1 cellular context compared by ENCODE assay signal in the genomic region with DNA sequence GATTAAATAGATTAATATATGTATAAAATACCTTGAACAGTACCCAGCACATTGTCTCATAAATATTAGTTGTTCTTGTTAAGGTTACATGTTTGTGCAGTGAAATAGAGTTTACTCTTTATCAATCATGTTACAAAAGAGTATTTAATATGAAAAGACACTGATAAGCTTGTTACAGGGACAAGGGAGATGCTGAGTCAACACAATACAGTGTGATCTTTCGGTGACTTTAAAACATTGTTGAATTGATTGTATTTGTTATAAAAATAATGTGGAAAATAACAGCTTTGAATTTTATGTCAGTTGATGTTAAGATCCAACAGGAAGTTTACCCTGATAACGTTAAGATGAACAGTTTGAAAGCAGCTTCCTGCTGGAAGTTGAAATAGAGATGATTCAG.
TF ChIP-seq lines count a peak whose summit lies in the region.

No MANE protein-coding gene starts in this region.

TF ChIP-seq in K562, 482 proteins besides CTCF, POLR2A, EP300 and RAD21 (continued from another document):
- TF ChIP-seq, protein P1, sequence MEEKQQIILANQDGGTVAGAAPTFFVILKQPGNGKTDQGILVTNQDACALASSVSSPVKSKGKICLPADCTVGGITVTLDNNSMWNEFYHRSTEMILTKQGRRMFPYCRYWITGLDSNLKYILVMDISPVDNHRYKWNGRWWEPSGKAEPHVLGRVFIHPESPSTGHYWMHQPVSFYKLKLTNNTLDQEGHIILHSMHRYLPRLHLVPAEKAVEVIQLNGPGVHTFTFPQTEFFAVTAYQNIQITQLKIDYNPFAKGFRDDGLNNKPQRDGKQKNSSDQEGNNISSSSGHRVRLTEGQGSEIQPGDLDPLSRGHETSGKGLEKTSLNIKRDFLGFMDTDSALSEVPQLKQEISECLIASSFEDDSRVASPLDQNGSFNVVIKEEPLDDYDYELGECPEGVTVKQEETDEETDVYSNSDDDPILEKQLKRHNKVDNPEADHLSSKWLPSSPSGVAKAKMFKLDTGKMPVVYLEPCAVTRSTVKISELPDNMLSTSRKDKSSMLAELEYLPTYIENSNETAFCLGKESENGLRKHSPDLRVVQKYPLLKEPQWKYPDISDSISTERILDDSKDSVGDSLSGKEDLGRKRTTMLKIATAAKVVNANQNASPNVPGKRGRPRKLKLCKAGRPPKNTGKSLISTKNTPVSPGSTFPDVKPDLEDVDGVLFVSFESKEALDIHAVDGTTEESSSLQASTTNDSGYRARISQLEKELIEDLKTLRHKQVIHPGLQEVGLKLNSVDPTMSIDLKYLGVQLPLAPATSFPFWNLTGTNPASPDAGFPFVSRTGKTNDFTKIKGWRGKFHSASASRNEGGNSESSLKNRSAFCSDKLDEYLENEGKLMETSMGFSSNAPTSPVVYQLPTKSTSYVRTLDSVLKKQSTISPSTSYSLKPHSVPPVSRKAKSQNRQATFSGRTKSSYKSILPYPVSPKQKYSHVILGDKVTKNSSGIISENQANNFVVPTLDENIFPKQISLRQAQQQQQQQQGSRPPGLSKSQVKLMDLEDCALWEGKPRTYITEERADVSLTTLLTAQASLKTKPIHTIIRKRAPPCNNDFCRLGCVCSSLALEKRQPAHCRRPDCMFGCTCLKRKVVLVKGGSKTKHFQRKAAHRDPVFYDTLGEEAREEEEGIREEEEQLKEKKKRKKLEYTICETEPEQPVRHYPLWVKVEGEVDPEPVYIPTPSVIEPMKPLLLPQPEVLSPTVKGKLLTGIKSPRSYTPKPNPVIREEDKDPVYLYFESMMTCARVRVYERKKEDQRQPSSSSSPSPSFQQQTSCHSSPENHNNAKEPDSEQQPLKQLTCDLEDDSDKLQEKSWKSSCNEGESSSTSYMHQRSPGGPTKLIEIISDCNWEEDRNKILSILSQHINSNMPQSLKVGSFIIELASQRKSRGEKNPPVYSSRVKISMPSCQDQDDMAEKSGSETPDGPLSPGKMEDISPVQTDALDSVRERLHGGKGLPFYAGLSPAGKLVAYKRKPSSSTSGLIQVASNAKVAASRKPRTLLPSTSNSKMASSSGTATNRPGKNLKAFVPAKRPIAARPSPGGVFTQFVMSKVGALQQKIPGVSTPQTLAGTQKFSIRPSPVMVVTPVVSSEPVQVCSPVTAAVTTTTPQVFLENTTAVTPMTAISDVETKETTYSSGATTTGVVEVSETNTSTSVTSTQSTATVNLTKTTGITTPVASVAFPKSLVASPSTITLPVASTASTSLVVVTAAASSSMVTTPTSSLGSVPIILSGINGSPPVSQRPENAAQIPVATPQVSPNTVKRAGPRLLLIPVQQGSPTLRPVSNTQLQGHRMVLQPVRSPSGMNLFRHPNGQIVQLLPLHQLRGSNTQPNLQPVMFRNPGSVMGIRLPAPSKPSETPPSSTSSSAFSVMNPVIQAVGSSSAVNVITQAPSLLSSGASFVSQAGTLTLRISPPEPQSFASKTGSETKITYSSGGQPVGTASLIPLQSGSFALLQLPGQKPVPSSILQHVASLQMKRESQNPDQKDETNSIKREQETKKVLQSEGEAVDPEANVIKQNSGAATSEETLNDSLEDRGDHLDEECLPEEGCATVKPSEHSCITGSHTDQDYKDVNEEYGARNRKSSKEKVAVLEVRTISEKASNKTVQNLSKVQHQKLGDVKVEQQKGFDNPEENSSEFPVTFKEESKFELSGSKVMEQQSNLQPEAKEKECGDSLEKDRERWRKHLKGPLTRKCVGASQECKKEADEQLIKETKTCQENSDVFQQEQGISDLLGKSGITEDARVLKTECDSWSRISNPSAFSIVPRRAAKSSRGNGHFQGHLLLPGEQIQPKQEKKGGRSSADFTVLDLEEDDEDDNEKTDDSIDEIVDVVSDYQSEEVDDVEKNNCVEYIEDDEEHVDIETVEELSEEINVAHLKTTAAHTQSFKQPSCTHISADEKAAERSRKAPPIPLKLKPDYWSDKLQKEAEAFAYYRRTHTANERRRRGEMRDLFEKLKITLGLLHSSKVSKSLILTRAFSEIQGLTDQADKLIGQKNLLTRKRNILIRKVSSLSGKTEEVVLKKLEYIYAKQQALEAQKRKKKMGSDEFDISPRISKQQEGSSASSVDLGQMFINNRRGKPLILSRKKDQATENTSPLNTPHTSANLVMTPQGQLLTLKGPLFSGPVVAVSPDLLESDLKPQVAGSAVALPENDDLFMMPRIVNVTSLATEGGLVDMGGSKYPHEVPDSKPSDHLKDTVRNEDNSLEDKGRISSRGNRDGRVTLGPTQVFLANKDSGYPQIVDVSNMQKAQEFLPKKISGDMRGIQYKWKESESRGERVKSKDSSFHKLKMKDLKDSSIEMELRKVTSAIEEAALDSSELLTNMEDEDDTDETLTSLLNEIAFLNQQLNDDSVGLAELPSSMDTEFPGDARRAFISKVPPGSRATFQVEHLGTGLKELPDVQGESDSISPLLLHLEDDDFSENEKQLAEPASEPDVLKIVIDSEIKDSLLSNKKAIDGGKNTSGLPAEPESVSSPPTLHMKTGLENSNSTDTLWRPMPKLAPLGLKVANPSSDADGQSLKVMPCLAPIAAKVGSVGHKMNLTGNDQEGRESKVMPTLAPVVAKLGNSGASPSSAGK (IDR thresholded peaks at IDR 0.05), result no peak
- TF ChIP-seq C11orf30 (IDR thresholded peaks at IDR 0.05; ENCODE audit: low read depth) (peak; percentile 93), DIDO1 (tag; IDR thresholded peaks at IDR 0.05; ENCODE audit: low read depth) (no peak), MAFK (IDR thresholded peaks at IDR 0.05; ENCODE audit: low read length) (peak; percentile 68), ZNF766 (CRISPR knock-in tag; conservative IDR thresholded peaks at IDR 0.05) (no peak), DPF2 (IDR thresholded peaks at IDR 0.05) (0 out of 2 replicates have a peak, but pooled peaks have one; percentile 20), ZNF316 (IDR thresholded peaks at IDR 0.05) (peak; percentile 97), TAF7 (tag; IDR thresholded peaks at IDR 0.05) (no peak), HNRNPK (IDR thresholded peaks at IDR 0.05; ENCODE audit: low read depth, low read length, poor library complexity, severe bottlenecking) (no peak), MAFF (IDR thresholded peaks at IDR 0.05; ENCODE audit: low read length) (peak; percentile 77), POLR3A (IDR thresholded peaks at IDR 0.05; ENCODE audit: borderline replicate concordance, extremely low read depth, insufficient read depth, insufficient read length) (no peak), ZBED1 (IDR thresholded peaks at IDR 0.05) (no peak), MAFG (tag; conservative IDR thresholded peaks at IDR 0.05) (peak; percentile 86), SMARCA4 (IDR thresholded peaks at IDR 0.05) (0 out of 2 replicates have a peak, but pooled peaks have one; percentile 19)
- TF ChIP-seq, protein P2, sequence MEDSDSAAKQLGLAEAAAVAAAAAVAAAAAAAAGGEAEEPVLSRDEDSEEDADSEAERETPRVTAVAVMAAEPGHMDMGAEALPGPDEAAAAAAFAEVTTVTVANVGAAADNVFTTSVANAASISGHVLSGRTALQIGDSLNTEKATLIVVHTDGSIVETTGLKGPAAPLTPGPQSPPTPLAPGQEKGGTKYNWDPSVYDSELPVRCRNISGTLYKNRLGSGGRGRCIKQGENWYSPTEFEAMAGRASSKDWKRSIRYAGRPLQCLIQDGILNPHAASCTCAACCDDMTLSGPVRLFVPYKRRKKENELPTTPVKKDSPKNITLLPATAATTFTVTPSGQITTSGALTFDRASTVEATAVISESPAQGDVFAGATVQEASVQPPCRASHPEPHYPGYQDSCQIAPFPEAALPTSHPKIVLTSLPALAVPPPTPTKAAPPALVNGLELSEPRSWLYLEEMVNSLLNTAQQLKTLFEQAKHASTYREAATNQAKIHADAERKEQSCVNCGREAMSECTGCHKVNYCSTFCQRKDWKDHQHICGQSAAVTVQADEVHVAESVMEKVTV (CRISPR knock-in tag; IDR thresholded peaks at IDR 0.05), result no peak
- TF ChIP-seq, protein P3, sequence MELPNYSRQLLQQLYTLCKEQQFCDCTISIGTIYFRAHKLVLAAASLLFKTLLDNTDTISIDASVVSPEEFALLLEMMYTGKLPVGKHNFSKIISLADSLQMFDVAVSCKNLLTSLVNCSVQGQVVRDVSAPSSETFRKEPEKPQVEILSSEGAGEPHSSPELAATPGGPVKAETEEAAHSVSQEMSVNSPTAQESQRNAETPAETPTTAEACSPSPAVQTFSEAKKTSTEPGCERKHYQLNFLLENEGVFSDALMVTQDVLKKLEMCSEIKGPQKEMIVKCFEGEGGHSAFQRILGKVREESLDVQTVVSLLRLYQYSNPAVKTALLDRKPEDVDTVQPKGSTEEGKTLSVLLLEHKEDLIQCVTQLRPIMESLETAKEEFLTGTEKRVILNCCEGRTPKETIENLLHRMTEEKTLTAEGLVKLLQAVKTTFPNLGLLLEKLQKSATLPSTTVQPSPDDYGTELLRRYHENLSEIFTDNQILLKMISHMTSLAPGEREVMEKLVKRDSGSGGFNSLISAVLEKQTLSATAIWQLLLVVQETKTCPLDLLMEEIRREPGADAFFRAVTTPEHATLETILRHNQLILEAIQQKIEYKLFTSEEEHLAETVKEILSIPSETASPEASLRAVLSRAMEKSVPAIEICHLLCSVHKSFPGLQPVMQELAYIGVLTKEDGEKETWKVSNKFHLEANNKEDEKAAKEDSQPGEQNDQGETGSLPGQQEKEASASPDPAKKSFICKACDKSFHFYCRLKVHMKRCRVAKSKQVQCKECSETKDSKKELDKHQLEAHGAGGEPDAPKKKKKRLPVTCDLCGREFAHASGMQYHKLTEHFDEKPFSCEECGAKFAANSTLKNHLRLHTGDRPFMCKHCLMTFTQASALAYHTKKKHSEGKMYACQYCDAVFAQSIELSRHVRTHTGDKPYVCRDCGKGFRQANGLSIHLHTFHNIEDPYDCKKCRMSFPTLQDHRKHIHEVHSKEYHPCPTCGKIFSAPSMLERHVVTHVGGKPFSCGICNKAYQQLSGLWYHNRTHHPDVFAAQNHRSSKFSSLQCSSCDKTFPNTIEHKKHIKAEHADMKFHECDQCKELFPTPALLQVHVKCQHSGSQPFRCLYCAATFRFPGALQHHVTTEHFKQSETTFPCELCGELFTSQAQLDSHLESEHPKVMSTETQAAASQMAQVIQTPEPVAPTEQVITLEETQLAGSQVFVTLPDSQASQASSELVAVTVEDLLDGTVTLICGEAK (IDR thresholded peaks at IDR 0.05), result no peak
- TF ChIP-seq, protein P3 (CRISPR knock-in tag; IDR thresholded peaks at IDR 0.05), result no peak
- TF ChIP-seq, protein P4, sequence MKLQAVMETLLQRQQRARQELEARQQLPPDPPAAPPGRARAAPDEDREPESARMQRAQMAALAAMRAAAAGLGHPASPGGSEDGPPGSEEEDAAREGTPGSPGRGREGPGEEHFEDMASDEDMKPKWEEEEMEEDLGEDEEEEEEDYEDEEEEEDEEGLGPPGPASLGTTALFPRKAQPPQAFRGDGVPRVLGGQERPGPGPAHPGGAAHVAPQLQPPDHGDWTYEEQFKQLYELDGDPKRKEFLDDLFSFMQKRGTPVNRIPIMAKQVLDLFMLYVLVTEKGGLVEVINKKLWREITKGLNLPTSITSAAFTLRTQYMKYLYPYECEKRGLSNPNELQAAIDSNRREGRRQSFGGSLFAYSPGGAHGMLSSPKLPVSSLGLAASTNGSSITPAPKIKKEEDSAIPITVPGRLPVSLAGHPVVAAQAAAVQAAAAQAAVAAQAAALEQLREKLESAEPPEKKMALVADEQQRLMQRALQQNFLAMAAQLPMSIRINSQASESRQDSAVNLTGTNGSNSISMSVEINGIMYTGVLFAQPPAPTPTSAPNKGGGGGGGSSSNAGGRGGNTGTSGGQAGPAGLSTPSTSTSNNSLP (IDR thresholded peaks at IDR 0.05; ENCODE audit: borderline replicate concordance, low read depth, low read length), result no peak
